ENCODE assay signal across 9 cellular contexts in the genomic region with DNA sequence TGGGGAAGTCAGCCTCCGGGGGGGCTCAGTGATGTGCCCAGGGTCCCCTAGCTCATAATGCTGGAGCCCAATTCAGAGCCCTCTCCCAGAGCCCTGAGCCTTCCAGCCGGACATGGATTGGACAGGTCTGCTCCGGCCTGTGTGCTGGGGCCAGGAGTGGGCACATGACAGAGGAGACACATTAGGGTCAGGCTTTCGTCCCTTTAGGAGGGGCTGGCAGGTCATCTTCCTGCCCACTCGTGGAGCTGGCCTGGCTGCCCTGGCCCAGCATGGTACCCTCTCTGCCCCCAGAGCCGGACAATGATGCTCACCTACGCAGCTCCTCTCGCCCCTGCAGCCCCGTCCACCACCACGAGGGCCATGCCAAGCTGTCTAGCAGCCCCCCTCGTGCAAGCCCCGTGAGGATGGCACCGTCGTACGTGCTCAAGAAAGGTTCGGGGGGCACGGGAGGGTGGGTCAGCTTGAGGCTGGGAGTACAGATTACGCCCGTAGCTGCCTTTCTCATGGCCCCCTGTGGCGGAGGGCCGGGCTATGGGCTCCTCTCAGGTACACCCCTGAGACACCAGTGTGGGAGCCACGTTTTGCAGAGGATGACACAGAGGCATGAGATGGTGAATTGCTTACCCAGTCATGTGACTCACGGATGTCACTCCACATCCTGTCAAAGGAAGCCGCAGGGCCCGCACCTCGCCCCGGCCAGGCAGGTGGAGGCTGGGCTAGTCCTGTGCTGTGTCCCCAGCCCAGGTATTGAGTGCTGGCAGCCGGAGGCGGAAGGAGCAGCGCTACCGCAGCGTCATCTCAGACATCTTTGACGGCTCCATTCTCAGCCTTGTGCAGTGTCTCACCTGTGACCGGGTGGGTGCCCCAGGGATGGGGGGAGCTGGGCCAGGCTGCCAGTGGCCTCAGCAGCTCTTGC. TPM values are rescaled to one million over a fixed set of nuclear protein-coding genes. Genes with fewer than 3 reads are reported as not detected.
DNase-seq lines count a peak whose midpoint lies in the region; ATAC-seq and TF ChIP-seq lines count a peak whose summit lies in the region.
"Had no signal": no experiment of that assay in that cellular context is flagged by ENCODE, and none has a peak within 500 bp of the region (broad histone marks: within the 10 kb centered on the region; RNA-seq: fewer than 3 reads in every experiment).

No MANE protein-coding gene starts in this region.

- TF ChIP-seq CTCF in RWPE1 (conservative IDR thresholded peaks at IDR 0.05; ENCODE audit: low read depth) (no peak), GM10248 (IDR thresholded peaks at IDR 0.05; ENCODE audit: control extremely low read depth, extremely low read depth, low read depth, missing control alignments) (no peak)

- H3K27ac Mint-ChIP-seq in immature natural killer cell, result peak overlapping the region; percentile 91 to 97 (median 96)

- CTCF ChIA-PET in RWPE1 (lab: Yijun Ruan, JAX), result interaction anchor here (0.6 to 1.1 kb wide), 3 partner anchors 15 to 40 kb away, joined by 3 to 5 read pairs (median 4); no protein-coding TSS in a partner anchor
- CTCF ChIA-PET in GM10248 (lab: Yijun Ruan, JAX), result interaction anchor here (1.5 kb wide), 1 partner anchor 239 kb away, joined by 3 read pairs; no protein-coding TSS in a partner anchor

- H3K27ac ChIP-seq in RWPE1, result no peak overlapping the region

- no peak for ATAC-seq in HG02885 (IDR thresholded peaks at IDR 0.05; ENCODE audit: poor library complexity, unreplicated experiment)
- no peak for ATAC-seq in GM19455 (IDR thresholded peaks at IDR 0.05; ENCODE audit: unreplicated experiment)

- peak; percentile 34 for DNase-seq in RWPE1 (ENCODE audit: low spot score)
- DNase-seq in activated T-cell treated with anti-CD3 and anti-CD28 coated beads, Interleukin-2, amount 50 U/mL, for 1 hour, result peak; percentile 90
- peak; percentile 93 to 94 (median 94) for DNase-seq in immature natural killer cell
- peak; percentile 79 to 81 for DNase-seq in stimulated activated CD8-positive, alpha-beta memory T cell treated with anti-CD3 and anti-CD28 coated beads, Interleukin-15, amount 100 ng/mL, for 48 hours (ENCODE audit: low read depth in 2 of 2)
- DNase-seq in GM10248 (ENCODE audit: extremely low spot score), result no peak
- no peak for DNase-seq in anterior cingulate cortex (lab: John Stamatoyannopoulos, UW)
- DNase-seq: NCI-H1436 had no signal

- H3K27me3 Mint-ChIP-seq in immature natural killer cell (ENCODE audit: low read depth in 3 of 3), result peaks cover 0 to 9% (median 9%) of the 10 kb centered on the region in 3 donors

- H3K4me3 Mint-ChIP-seq in immature natural killer cell, result peak overlapping the region; percentile 64 to 79 (median 72)

- POLR2A ChIA-PET in RWPE1 (lab: Yijun Ruan, JAX; ENCODE audit: low non-redundant PET), result interaction anchor here (0.7 kb wide), 1 partner anchor 175 kb away, joined by 4 read pairs; no protein-coding TSS in a partner anchor
- POLR2A ChIA-PET in GM10248 (lab: Yijun Ruan, JAX), result no interaction called here

- peaks cover 7 to 20% (median 17%) of the 10 kb centered on the region in 3 donors for H3K36me3 Mint-ChIP-seq in immature natural killer cell

- peaks cover 64 to 74% of the 10 kb centered on the region in 2 donors for H3K4me1 Mint-ChIP-seq in immature natural killer cell

- H3K9me3 Mint-ChIP-seq in immature natural killer cell, result no peaks in the 10 kb centered on the region

RNA-seq across cellular contexts. Expression of a gene that starts 33.6 kb away (rescaled TPM):
- polyA plus RNA-seq in immature natural killer cell, result 10 to 100 TPM; 21.6 to 51.8 (median 25.1) TPM

RNA-seq across cellular contexts. Expression of a gene that starts 33.8 kb away (rescaled TPM):
- 100 to 1,000 TPM; 147 to 196 (median 173) TPM for polyA plus RNA-seq in immature natural killer cell

RNA-seq across cellular contexts. Expression of a gene that starts 44.9 kb away (rescaled TPM):
- 100 to 1,000 TPM in 2 of 3 donors, 10 to 100 TPM in 1; 89.3 to 131 (median 108) TPM for polyA plus RNA-seq in immature natural killer cell

Comparison
In these comparisons a context has a peak if more than half of its experiments do, and no peak if none do; other contexts are left out.
1. DNase-seq: peak in RWPE1 (single experiment), activated T-cell treated with anti-CD3 and anti-CD28 coated beads, Interleukin-2, amount 50 U/mL, for 1 hour (single experiment), immature natural killer cell (3 of 3) and stimulated activated CD8-positive, alpha-beta memory T cell treated with anti-CD3 and anti-CD28 coated beads, Interleukin-15, amount 100 ng/mL, for 48 hours (2 of 2); none in GM10248 (single experiment) and anterior cingulate cortex (0 of 58).